14 cellular contexts compared by ENCODE assay signal in genomic region chr11:117295438-117296137, GRCh38.
"Had no signal": no experiment of that assay in that cellular context is flagged by ENCODE, and none has a peak within 500 bp of the region (broad histone marks: within the 10 kb centered on the region; RNA-seq: fewer than 3 reads in every experiment).

No MANE protein-coding gene starts in this region.

- H3K27ac ChIP-seq: epithelial cell of prostate, gastrocnemius medialis, left ventricle myocardium inferior had no signal

- DNase-seq: activated CD4-positive, alpha-beta T cell treated with anti-CD3 and anti-CD28 coated beads for 4 hours; activated CD8-positive, alpha-beta memory T cell treated with anti-CD3 and anti-CD28 coated beads, Interleukin-2, amount 50 U/mL, for 48 hours; activated gamma-delta T cell; activated T-cell treated with anti-CD3 and anti-CD28 coated beads, Interleukin-2, amount 50 U/mL, for 72 hours; cerebellar nuclear complex; effector memory CD8-positive, alpha-beta T cell; gastrocnemius medialis; kidney; left ventricle myocardium inferior; mesenchymal stem cell; stimulated activated CD4-positive, alpha-beta T cell treated with anti-CD3 and anti-CD28 coated beads, Interleukin-2, amount 100 ng/mL, for 24 hours; trophoblast cell had no signal

- ATAC-seq: activated naive CD4-positive, alpha-beta T cell treated with anti-CD3 and anti-CD28 coated beads, Interleukin-2, amount 50 U/mL, for 72 hours; activated T-cell treated with anti-CD3 and anti-CD28 coated beads, Interleukin-2, amount 50 U/mL, for 72 hours; effector memory CD8-positive, alpha-beta T cell; gastrocnemius medialis had no signal
